Comparison of ENCODE assay signal across 28 cellular contexts in genomic region chr6:52554684-52555280, GRCh38. TPM values are rescaled to one million over a fixed set of nuclear protein-coding genes. Genes with fewer than 3 reads are reported as not detected.
DNase-seq lines count a peak whose midpoint lies in the region; ATAC-seq and TF ChIP-seq lines count a peak whose summit lies in the region.
"Had no signal": no experiment of that assay in that cellular context is flagged by ENCODE, and none has a peak within 500 bp of the region (broad histone marks: within the 10 kb centered on the region; RNA-seq: fewer than 3 reads in every experiment).

No MANE protein-coding gene starts in this region.

- peaks cover 99% of the 10 kb centered on the region for H3K79me2 ChIP-seq in ACC112 (ENCODE audit: control insufficient read depth, insufficient read depth, low read length, unreplicated experiment)

- peaks cover 29% of the 10 kb centered on the region; the same call in 1 of the 2 replicates for H4K20me1 ChIP-seq in IMR-90 (ENCODE audit: insufficient read depth, low read length)

- H3K4me1 Mint-ChIP-seq in nephron = peaks cover 70% of the 10 kb centered on the region

- H2AFZ ChIP-seq in ACC112 (ENCODE audit: low read length, unreplicated experiment) = no peak overlapping the region
- H2AFZ ChIP-seq in IMR-90 (replicated peaks; ENCODE audit: low read length, poor library complexity) = no peak overlapping the region
- H2AFZ ChIP-seq: hepatocyte had no signal

- CTCF ChIA-PET in IMR-90 (lab: Yijun Ruan, JAX) = interaction anchor here (1.0 kb wide), 1 partner anchor 511 kb away, joined by 4 read pairs; the partner anchor contains the start of gene FBXO9

- H3K27ac Mint-ChIP-seq in nephron = peak overlapping the region; percentile 32 to 86 (median 53)
- H3K27ac Mint-ChIP-seq: activated naive CD8-positive, alpha-beta T cell treated with anti-CD3 and anti-CD28 coated beads, Interleukin-2, amount 50 U/mL, for 24 hours; activated T-cell treated with anti-CD3 and anti-CD28 coated beads, Interleukin-2, amount 50 U/mL, for 72 hours; B cell; nephron progenitor cell had no signal

- H3K27ac ChIP-seq in ACC112 (ENCODE audit: low read depth, low read length) (peak overlapping the region; percentile 96), IMR-90 (ENCODE audit: insufficient read depth, low read length) (peak overlapping the region; percentile 94), brain microvascular endothelial cell (peak overlapping the region; percentile 85)
- H3K27ac ChIP-seq: body of pancreas, hepatocyte, HL-60, ovary, suprapubic skin had no signal

- POLR2A ChIA-PET in IMR-90 (lab: Charles Lee; ENCODE audit: unreplicated experiment) = no interaction called here

- H3K79me1 ChIP-seq in IMR-90 (ENCODE audit: low read depth in 1 of 2, low read length in 2 of 2) = peaks cover 13 to 76% of the 10 kb centered on the region in 2 experiments

- BruUV-seq in IMR-90 (replicated peaks; lab: Mats Ljungman, UMichigan) = no TSS peak

- H3K4ac ChIP-seq in IMR-90 (ENCODE audit: low read depth, low read length) = peak overlapping the region; percentile 92

- H3K4me3 Mint-ChIP-seq in nephron = no peak overlapping the region
- H3K4me3 Mint-ChIP-seq: activated naive CD8-positive, alpha-beta T cell treated with anti-CD3 and anti-CD28 coated beads, Interleukin-2, amount 50 U/mL, for 24 hours; activated T-cell treated with anti-CD3 and anti-CD28 coated beads, Interleukin-2, amount 50 U/mL, for 72 hours; B cell; CD4-positive, alpha-beta memory T cell; nephron progenitor cell had no signal

- peak overlapping the region; percentile 33 for H3K9ac ChIP-seq in IMR-90 (ENCODE audit: low read depth, low read length)

- H4K91ac ChIP-seq in IMR-90 (ENCODE audit: insufficient read depth, low read depth, low read length) = peak overlapping the region; percentile 81

- H3K9me3 Mint-ChIP-seq in nephron = no peaks in the 10 kb centered on the region
- H3K9me3 Mint-ChIP-seq: activated naive CD8-positive, alpha-beta T cell treated with anti-CD3 and anti-CD28 coated beads, Interleukin-2, amount 50 U/mL, for 24 hours; activated T-cell treated with anti-CD3 and anti-CD28 coated beads, Interleukin-2, amount 50 U/mL, for 72 hours; CD4-positive, alpha-beta memory T cell; nephron progenitor cell had no signal

- TF ChIP-seq CTCF in IMR-90 (conservative IDR thresholded peaks at IDR 0.05; ENCODE audit: low read depth, low read length) (no peak), brain microvascular endothelial cell (IDR thresholded peaks at IDR 0.05; ENCODE audit: low read depth, low read length, missing control alignments) (no peak), nephron (IDR thresholded peaks at IDR 0.05; ENCODE audit: unreplicated experiment in 3 of 3) (no peak)

- H3K56ac ChIP-seq in IMR-90 (ENCODE audit: extremely low read depth, insufficient read depth, low read length) = no peak overlapping the region

- in situ Hi-C loops in IMR-90 (cut with MboI; ENCODE audit: low sequenced_read_pairs) = no loop called here
- in situ Hi-C loops in brain microvascular endothelial cell (cut with HindIII; ENCODE audit: low pct_ligation_motif_present, low sequenced_read_pairs) = no loop called here

- ATAC-seq in IMR-90 (ENCODE audit: low read depth) (no peak), HG03442 (IDR thresholded peaks at IDR 0.05; ENCODE audit: unreplicated experiment) (no peak)
- ATAC-seq: activated naive CD8-positive, alpha-beta T cell treated with anti-CD3 and anti-CD28 coated beads, Interleukin-2, amount 50 U/mL, for 24 hours; activated T-cell treated with anti-CD3 and anti-CD28 coated beads, Interleukin-2, amount 50 U/mL, for 72 hours; body of pancreas; esophagus mucosa; left cardiac atrium; Panc1 had no signal

- peaks cover 38% of the 10 kb centered on the region for H3K9me1 ChIP-seq in IMR-90 (ENCODE audit: insufficient read depth, low read length)

- peak overlapping the region; percentile 92 for H4K5ac ChIP-seq in IMR-90 (ENCODE audit: low read depth, low read length)

- TF ChIP-seq POLR2A in IMR-90 (IDR thresholded peaks at IDR 0.05; ENCODE audit: low read depth, low read length) = no peak

- H2AK9ac ChIP-seq in IMR-90 (replicated peaks; ENCODE audit: low read depth, low read length, poor library complexity) = peak overlapping the region; percentile 28

- H3K36me3 ChIP-seq in ACC112 (ENCODE audit: insufficient read depth, low read length) (peaks cover 21% of the 10 kb centered on the region), IMR-90 (ENCODE audit: control insufficient read depth, insufficient read depth, low read length) (peaks cover 3% of the 10 kb centered on the region; the same call in 1 of the 2 replicates), brain microvascular endothelial cell (replicated peaks) (peaks cover 2% of the 10 kb centered on the region)
- H3K36me3 ChIP-seq: ovary, suprapubic skin had no signal

- H3K4me3 ChIP-seq in ACC112 (ENCODE audit: low read depth, low read length) (no peak overlapping the region), IMR-90 (ENCODE audit: insufficient read depth, low read depth, low read length) (no peak overlapping the region), brain microvascular endothelial cell (ENCODE audit: low read depth, low read length) (no peak overlapping the region)
- H3K4me3 ChIP-seq: body of pancreas, hepatocyte, lung, ovary, smooth muscle cell, suprapubic skin had no signal

- DNase-seq in IMR-90 (no peak), brain microvascular endothelial cell (no peak), midbrain (lab: John Stamatoyannopoulos, UW) (no peak), UCSD-AML1 (lab: John Stamatoyannopoulos, UW; ENCODE audit: unreplicated experiment) (no peak), DMS53 treated with DMSO at 0.1 percent for 48 hours (lab: John Stamatoyannopoulos, UW; ENCODE audit: unreplicated experiment) (no peak)
- DNase-seq: activated naive CD8-positive, alpha-beta T cell treated with anti-CD3 and anti-CD28 coated beads, Interleukin-2, amount 50 U/mL, for 24 hours; activated T-cell treated with anti-CD3 and anti-CD28 coated beads, Interleukin-2, amount 50 U/mL, for 72 hours; body of pancreas; CD4-positive, alpha-beta memory T cell; cerebellar nuclear complex; H7; Kasumi-1; left cardiac atrium; NCI-H2107; nephron progenitor cell; ovary; stimulated activated naive CD4-positive, alpha-beta T cell treated with Interleukin-2 at 50 U/mL for 16 hours had no signal

- peak overlapping the region; percentile 78 for H3K14ac ChIP-seq in IMR-90 (replicated peaks; ENCODE audit: low read depth, low read length)

- dilution Hi-C loops in IMR-90 (cut with HindIII; ENCODE audit: low sequenced_read_pairs, unreplicated experiment) = no loop called here

- peak overlapping the region; percentile 80 for H3K23ac ChIP-seq in IMR-90 (ENCODE audit: low read depth, low read length)

- H2AK5ac ChIP-seq in IMR-90 (ENCODE audit: low read depth, low read length) = peak overlapping the region; percentile 98

- H3K9me3 ChIP-seq in IMR-90 (ENCODE audit: control insufficient read depth, insufficient read depth, low read length) = no peaks in the 10 kb centered on the region
- H3K9me3 ChIP-seq: body of pancreas, ovary, suprapubic skin had no signal

- H3K4me2 ChIP-seq in IMR-90 (ENCODE audit: low read depth, low read length) = no peak overlapping the region
- H3K4me2 ChIP-seq: hepatocyte, smooth muscle cell had no signal

- H2BK15ac ChIP-seq in IMR-90 (ENCODE audit: low read depth, low read length) = peak overlapping the region; percentile 72; the same call in 2 of the 3 replicates

- H2BK120ac ChIP-seq in IMR-90 (ENCODE audit: low read depth, low read length) = peak overlapping the region; percentile 85

- H3K27me3 ChIP-seq in ACC112 (ENCODE audit: insufficient read depth, low read length) = no peaks in the 10 kb centered on the region
- no peaks in the 10 kb centered on the region for H3K27me3 ChIP-seq in IMR-90 (ENCODE audit: control insufficient read depth, insufficient read depth, low read length)
- no peaks in the 10 kb centered on the region for H3K27me3 ChIP-seq in brain microvascular endothelial cell (replicated peaks)
- H3K27me3 ChIP-seq: body of pancreas, hepatocyte, ovary, suprapubic skin had no signal

- H2BK20ac ChIP-seq in IMR-90 (ENCODE audit: low read depth, low read length) = peak overlapping the region; percentile 68

- peak overlapping the region in 1 of 2 experiments; percentile 78; a peak in 3 of 4 replicates for H4K8ac ChIP-seq in IMR-90 (ENCODE audit: low read depth in 2 of 2, low read length in 2 of 2)

- H3K36me3 Mint-ChIP-seq in nephron (ENCODE audit: low read depth) = no peaks in the 10 kb centered on the region

- H3K18ac ChIP-seq in IMR-90 (ENCODE audit: low read depth, low read length) = peak overlapping the region; percentile 95

- peaks cover 92% of the 10 kb centered on the region for H3K4me1 ChIP-seq in ACC112 (ENCODE audit: control insufficient read depth, insufficient read depth, low read length, unreplicated experiment)
- peaks cover 59% of the 10 kb centered on the region for H3K4me1 ChIP-seq in IMR-90 (ENCODE audit: control insufficient read depth, insufficient read depth, low read length)

- peak overlapping the region; percentile 95 for H2BK5ac ChIP-seq in IMR-90 (ENCODE audit: low read depth, low read length, poor library complexity, severe bottlenecking)

- intact Hi-C loops in IMR-90 (cut with micrococcal nuclease) = no loop called here

- WGBS in IMR-90 (ENCODE audit: extremely low coverage in 2 of 2, insufficient read length in 1 of 2), 2 experiments = 100% methylated on average over 1 of the region's 6 CpGs; no CpG with 5 or more reads in 1 of the 2 experiments

- H3K27me3 Mint-ChIP-seq in nephron (ENCODE audit: low read depth) = no peaks in the 10 kb centered on the region
- H3K27me3 Mint-ChIP-seq: activated naive CD8-positive, alpha-beta T cell treated with anti-CD3 and anti-CD28 coated beads, Interleukin-2, amount 50 U/mL, for 24 hours; B cell; CD4-positive, alpha-beta memory T cell had no signal

- TF ChIP-seq RAD21 in IMR-90 (IDR thresholded peaks at IDR 0.05; ENCODE audit: low read length) = no peak

TF ChIP-seq in IMR-90, 13 proteins besides CTCF, POLR2A, EP300 and RAD21:
- no peak for TF ChIP-seq MAZ (IDR thresholded peaks at IDR 0.05; ENCODE audit: borderline replicate concordance, low read depth, low read length)
- peak; percentile 78 for TF ChIP-seq RCOR1 (IDR thresholded peaks at IDR 0.05; ENCODE audit: insufficient replicate concordance, low read length)
- no peak for TF ChIP-seq USF2 (IDR thresholded peaks at IDR 0.05; ENCODE audit: low read depth, low read length)

RNA-seq across cellular contexts. Expression of gene TRAM2, which starts 22.1 kb away (rescaled TPM):
- 77.2 and 81.1 TPM in 2 replicates for total RNA-seq in IMR-90 (2012; rRNA removed)
- 94.2 and 95.7 TPM in 2 replicates for polyA plus RNA-seq in IMR-90 (2012; rRNA removed)
- polyA plus RNA-seq in IMR-90 (2012; cell fraction: cytosol; rRNA removed) = 51.8 and 52.7 TPM in 2 replicates
- polyA plus RNA-seq in IMR-90 (2012; cell fraction: nucleus; rRNA removed; ENCODE audit: low replicate concordance) = 86.8 and 207 TPM in 2 replicates
